In the genomic region with DNA sequence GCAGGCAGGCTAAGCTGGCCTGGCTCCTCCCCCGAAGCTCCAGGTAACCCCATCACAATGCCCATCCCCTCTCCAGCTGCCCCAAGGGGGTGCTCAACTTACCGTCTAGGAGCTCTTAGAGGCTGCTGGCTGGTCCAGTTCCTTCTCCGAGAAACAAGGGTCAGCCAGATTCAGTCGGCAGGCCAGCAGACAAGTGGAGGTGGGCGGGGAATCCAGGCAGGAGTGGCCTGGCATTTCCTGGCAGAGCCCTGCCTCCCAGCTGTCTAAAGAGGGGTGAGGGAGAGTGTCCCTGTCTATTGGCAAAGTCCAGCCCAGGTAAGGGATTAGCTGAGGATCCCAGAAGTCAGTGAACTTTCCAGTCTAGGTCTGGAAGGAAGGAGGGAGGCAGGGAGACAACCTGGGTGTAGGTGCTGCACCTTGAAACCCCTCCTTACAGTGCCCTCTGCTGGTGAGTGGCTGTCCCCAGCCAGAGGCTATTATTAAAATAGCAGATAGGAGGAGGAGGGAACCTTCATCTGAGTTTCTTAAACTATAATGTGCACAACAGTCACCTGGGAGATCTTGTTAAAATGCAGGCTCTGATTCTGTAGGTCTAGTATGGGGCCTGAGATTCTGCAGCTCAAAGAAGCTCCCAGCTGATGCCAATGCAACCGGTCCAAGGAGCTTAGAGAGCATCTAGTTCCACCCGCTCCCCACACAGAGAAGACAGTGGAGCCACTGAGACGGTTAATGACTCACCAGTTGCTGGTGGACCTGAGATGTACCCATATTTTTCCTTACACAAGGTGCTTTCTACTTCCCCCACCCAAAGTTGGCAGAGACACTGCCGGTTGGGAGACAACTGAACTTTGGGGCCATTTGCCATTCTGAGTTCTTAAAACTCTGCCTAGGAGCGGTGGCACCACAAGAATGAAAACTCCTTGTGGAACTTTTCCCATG, we compare ENCODE assay signal across 8 cellular contexts. TPM values are rescaled to one million over a fixed set of nuclear protein-coding genes. Genes with fewer than 3 reads are reported as not detected.
DNase-seq lines count a peak whose midpoint lies in the region; ATAC-seq, FAIRE-seq and TF ChIP-seq lines count a peak whose summit lies in the region.

A gene with protein sequence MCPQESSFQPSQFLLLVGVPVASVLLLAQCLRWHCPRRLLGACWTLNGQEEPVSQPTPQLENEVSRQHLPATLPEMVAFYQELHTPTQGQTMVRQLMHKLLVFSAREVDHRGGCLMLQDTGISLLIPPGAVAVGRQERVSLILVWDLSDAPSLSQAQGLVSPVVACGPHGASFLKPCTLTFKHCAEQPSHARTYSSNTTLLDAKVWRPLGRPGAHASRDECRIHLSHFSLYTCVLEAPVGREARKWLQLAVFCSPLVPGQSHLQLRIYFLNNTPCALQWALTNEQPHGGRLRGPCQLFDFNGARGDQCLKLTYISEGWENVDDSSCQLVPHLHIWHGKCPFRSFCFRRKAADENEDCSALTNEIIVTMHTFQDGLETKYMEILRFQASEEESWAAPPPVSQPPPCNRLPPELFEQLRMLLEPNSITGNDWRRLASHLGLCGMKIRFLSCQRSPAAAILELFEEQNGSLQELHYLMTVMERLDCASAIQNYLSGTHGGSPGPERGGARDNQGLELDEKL (minus strand): TSS at position 162 of the 939 bp plus-strand sequence. CDS start 4,147 bp downstream, outside the sequence.

- peak; percentile 64 for FAIRE-seq in GM12892 (lab: Jason Lieb, UNC)

- H3K27ac ChIP-seq in fibroblast of lung (ENCODE audit: insufficient read depth, low read length) (no peak within 1 kb of the TSS), parathyroid adenoma (no peak within 1 kb of the TSS)

- no peaks in the 10 kb centered on the region for H4K20me1 ChIP-seq in fibroblast of lung (ENCODE audit: control insufficient read depth, extremely low read depth, insufficient read depth, low read length)

- H3K9ac ChIP-seq in fibroblast of lung (ENCODE audit: insufficient read depth, low read length) (no peak within 1 kb of the TSS), parathyroid adenoma (no peak within 1 kb of the TSS)

- TF ChIP-seq CTCF in AG04449 (IDR thresholded peaks at IDR 0.05; ENCODE audit: insufficient read depth, low read length, missing control alignments) = peak; percentile 66
- peak; percentile 57 to 75 for TF ChIP-seq CTCF in fibroblast of lung (conservative IDR thresholded peaks at IDR 0.05 in 1 of 2, IDR thresholded peaks at IDR 0.05 in 1 of 2; ENCODE audit: low read depth in 1 of 2, low read length in 2 of 2)
- peak; percentile 82 for TF ChIP-seq CTCF in parathyroid adenoma (IDR thresholded peaks at IDR 0.05)

- DNase-seq in AG04449 (ENCODE audit: low read depth, low spot score) (no peak), GM12892 (ENCODE audit: insufficient read length) (peak; percentile 59), NCI-H526 treated with DMSO at 0.1 percent for 48 hours (lab: John Stamatoyannopoulos, UW) (peak; percentile 21), activated T-cell treated with anti-CD3 and anti-CD28 coated beads for 48 hours (ENCODE audit: low read depth) (peak; percentile 45), fibroblast of lung (ENCODE audit: low read depth in 2 of 2) (peak in 1 of 2 donors; percentile 15), GF-D8 (lab: John Stamatoyannopoulos, UW) (no peak)

- H3K9me3 ChIP-seq in fibroblast of lung (ENCODE audit: control insufficient read depth, insufficient read depth, low read depth, low read length) (no peaks in the 10 kb centered on the region), parathyroid adenoma (ENCODE audit: control insufficient read depth, low read length) (no peaks in the 10 kb centered on the region)

- no peak for ATAC-seq in HG02885 (IDR thresholded peaks at IDR 0.05; ENCODE audit: poor library complexity, unreplicated experiment)

- no peaks in the 10 kb centered on the region for H3K36me3 ChIP-seq in fibroblast of lung (ENCODE audit: control insufficient read depth, insufficient read depth, low read length)
- H3K36me3 ChIP-seq in parathyroid adenoma (ENCODE audit: control insufficient read depth, insufficient read depth, low read length) = no peaks in the 10 kb centered on the region

- POLR2A ChIA-PET in AG04449 (lab: Yijun Ruan, JAX) = no interaction called here

- H3K4me1 ChIP-seq in fibroblast of lung (ENCODE audit: control insufficient read depth, extremely low read depth, insufficient read depth, low read length) (no peaks in the 10 kb centered on the region), parathyroid adenoma (no peaks in the 10 kb centered on the region)

- CTCF ChIA-PET in AG04449 (lab: Yijun Ruan, JAX) = interaction anchor here (0.6 to 9.1 kb wide), 14 partner anchors 10 to 152 kb away, joined by 3 to 99 read pairs (median 5); partner anchors contain the start of gene APOBEC2

- no peaks in the 10 kb centered on the region for H3K79me2 ChIP-seq in fibroblast of lung (ENCODE audit: control insufficient read depth, insufficient read depth, low read length)
- no peaks in the 10 kb centered on the region for H3K79me2 ChIP-seq in parathyroid adenoma

- no peak within 1 kb of the TSS for H3K4me2 ChIP-seq in fibroblast of lung (ENCODE audit: extremely low read depth, insufficient read depth, low read length)
- no peak within 1 kb of the TSS for H3K4me2 ChIP-seq in parathyroid adenoma (ENCODE audit: low read length)

- no peaks in the 10 kb centered on the region for H3K27me3 ChIP-seq in fibroblast of lung (ENCODE audit: control insufficient read depth, insufficient read depth, low read length)
- H3K27me3 ChIP-seq in parathyroid adenoma (ENCODE audit: control insufficient read depth, insufficient read depth, low read length) = no peaks in the 10 kb centered on the region

- H3K4me3 ChIP-seq in AG04449 (ENCODE audit: low read depth, low read length) (no peak within 1 kb of the TSS), fibroblast of lung (replicated peaks in 1 of 4; ENCODE audit: control extremely low read depth in 1 of 4, insufficient read depth in 1 of 4, low read depth in 3 of 4, low read length in 4 of 4) (no peak within 1 kb of the TSS), parathyroid adenoma (ENCODE audit: low read depth, low read length) (no peak within 1 kb of the TSS)

- no peak for TF ChIP-seq POLR2A in GM12892 (IDR thresholded peaks at IDR 0.05; ENCODE audit: low read depth, low read length)

- H2AFZ ChIP-seq in fibroblast of lung (ENCODE audit: low read length) (no peak within 1 kb of the TSS), parathyroid adenoma (peak within 1 kb of the TSS; percentile 71)

RNA-seq across cellular contexts. Expression of the gene that starts here (rescaled TPM):
- polyA plus RNA-seq in GM12892 (2012; ENCODE audit: missing spikeins) = 0.85 TPM
- 0.17 and 0.26 TPM in 2 replicates for total RNA-seq in fibroblast of lung
- 0.01 TPM in 1 of 2 replicates, not detected in the other for polyA plus RNA-seq in fibroblast of lung
- polyA plus RNA-seq in fibroblast of lung (2012) = not detected in 2 replicates
- polyA minus RNA-seq in fibroblast of lung (ENCODE audit: low replicate concordance) = not detected in 2 replicates

Comparison
In these comparisons a context has a peak if more than half of its experiments do, and no peak if none do; other contexts are left out.
1. DNase-seq: peak in GM12892 (single experiment), NCI-H526 treated with DMSO at 0.1 percent for 48 hours (single experiment) and activated T-cell treated with anti-CD3 and anti-CD28 coated beads for 48 hours (single experiment); none in AG04449 (single experiment) and GF-D8 (single experiment).
2. Peak in every context shown above with its lines, with median percentiles within 50 percentile points of each other: CTCF ChIP-seq.